29 cellular contexts compared by ENCODE assay signal in the genomic region with DNA sequence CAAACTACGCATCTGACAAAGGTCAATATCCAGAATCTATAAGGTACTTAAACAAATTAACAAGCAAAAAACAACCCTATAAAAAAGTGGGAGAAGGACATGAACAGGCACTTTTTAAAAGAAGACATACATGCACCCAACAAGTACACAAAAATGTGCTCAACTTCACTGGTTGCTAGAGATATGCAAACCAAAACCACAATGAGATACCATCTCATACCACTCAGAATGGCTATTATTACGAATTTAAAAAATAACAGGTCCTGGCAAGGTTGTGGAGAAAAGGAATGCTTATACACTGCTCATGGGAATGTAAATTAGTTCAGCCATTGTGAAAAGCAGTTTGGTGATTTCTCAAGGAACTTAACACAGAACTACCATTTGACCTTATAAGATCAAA.
DNase-seq lines count a peak whose midpoint lies in the region; ATAC-seq and TF ChIP-seq lines count a peak whose summit lies in the region.
"Had no signal": no experiment of that assay in that cellular context is flagged by ENCODE, and none has a peak within 500 bp of the region (broad histone marks: within the 10 kb centered on the region; RNA-seq: fewer than 3 reads in every experiment).

No MANE protein-coding gene starts in this region.

- H3K9me3 Mint-ChIP-seq in WTC11 = peaks cover 33% of the 10 kb centered on the region

- H3K27me3 ChIP-seq in brain microvascular endothelial cell (replicated peaks) (no peaks in the 10 kb centered on the region), foreskin keratinocyte (no peaks in the 10 kb centered on the region), thyroid gland (no peaks in the 10 kb centered on the region)
- H3K27me3 ChIP-seq: BLaER1 treated with 17β-estradiol and CSF1 and Interleukin-3, amounts not matched to agents 10 nM and 100 nM; MG63; SJCRH30 had no signal

- CTCF ChIA-PET in WTC11 (lab: Charles Lee) = no interaction called here

- intact Hi-C loops in thyroid gland (cut with DNase I) = no loop called here

- H3K4me3 Mint-ChIP-seq in WTC11 = no peak overlapping the region
- H3K4me3 Mint-ChIP-seq: CD4-positive, alpha-beta T cell had no signal

- ATAC-seq in foreskin keratinocyte (peak; percentile 46), GM19328 (IDR thresholded peaks at IDR 0.05; ENCODE audit: unreplicated experiment) (no peak), WTC11 (no peak)
- ATAC-seq: GM12878, K562, PC-3, Right ventricle myocardium inferior, SK-N-SH treated with all-trans-retinoic acid at 6 μM for 48 hours had no signal

- peak; percentile 22 for DNase-seq in EL
- peak; percentile 16 for DNase-seq in NCI-H226
- peak; percentile 12 for DNase-seq in brain microvascular endothelial cell
- peak; percentile 63 to 78 for DNase-seq in foreskin keratinocyte
- no peak for DNase-seq in thyroid gland
- no peak for DNase-seq in GM13977 (ENCODE audit: low spot score)
- no peak for DNase-seq in WTC11 (ENCODE audit: low spot score)
- DNase-seq: AML-193; CD4-positive, alpha-beta T cell; DMS53; GDM1; H7; Kasumi-1; MG63; NCI-H1105 treated with DMSO at 0.1 percent for 48 hours; NCI-H146; NCI-H1930; NCI-H446 treated with DMSO at 0.1 percent for 48 hours; NCI-H526; NCI-H82; NK-92 treated with Interleukin-12 subunit alpha and Interleukin-12 subunit beta, amount 100 ng/mL, for 24 hours; PC-3; SJCRH30 had no signal

- no peak overlapping the region for H3K4me3 ChIP-seq in brain microvascular endothelial cell (ENCODE audit: low read depth, low read length)
- H3K4me3 ChIP-seq in thyroid gland (replicated peaks in 1 of 3) = no peak overlapping the region
- H3K4me3 ChIP-seq: BLaER1 treated with 17β-estradiol and CSF1 and Interleukin-3, amounts not matched to agents 10 nM and 100 nM; GM12878; K562; MG63; SJCRH30 had no signal

- POLR2A ChIA-PET in WTC11 (lab: Charles Lee) = no interaction called here

- H3K27ac Mint-ChIP-seq in WTC11 = no peak overlapping the region
- H3K27ac Mint-ChIP-seq: CD4-positive, alpha-beta T cell had no signal

- in situ Hi-C loops in brain microvascular endothelial cell (cut with HindIII; ENCODE audit: low pct_ligation_motif_present, low sequenced_read_pairs) (no loop called here), GM13977 (cut with MboI; ENCODE audit: low pct_unique_long_range_greater_than_20kb, low sequenced_read_pairs, unreplicated experiment) (no loop called here)

- H3K27ac ChIP-seq in brain microvascular endothelial cell (no peak overlapping the region), foreskin keratinocyte (no peak overlapping the region), thyroid gland (no peak overlapping the region)
- H3K27ac ChIP-seq: BLaER1 treated with 17β-estradiol and CSF1 and Interleukin-3, amounts not matched to agents 10 nM and 100 nM; SJCRH30 had no signal

- H3K36me3 Mint-ChIP-seq in WTC11 = peaks cover 17% of the 10 kb centered on the region

- H3K27me3 Mint-ChIP-seq in WTC11 (ENCODE audit: low read depth) = no peaks in the 10 kb centered on the region
- H3K27me3 Mint-ChIP-seq: CD4-positive, alpha-beta T cell had no signal

- H3K9me3 ChIP-seq in thyroid gland = no peaks in the 10 kb centered on the region
- H3K9me3 ChIP-seq: SJCRH30 had no signal

- peaks cover 15% of the 10 kb centered on the region for H3K4me1 Mint-ChIP-seq in WTC11

- no peak for TF ChIP-seq POLR2A in thyroid gland (IDR thresholded peaks at IDR 0.05)

- WGBS in thyroid gland, 2 donors = 95 to 96% methylated on average over 2 of the region's 2 CpGs

- H3K36me3 ChIP-seq in brain microvascular endothelial cell (replicated peaks) = no peaks in the 10 kb centered on the region
- H3K36me3 ChIP-seq in thyroid gland = no peaks in the 10 kb centered on the region
- H3K36me3 ChIP-seq: MG63, SJCRH30 had no signal

- no peak for TF ChIP-seq CTCF in brain microvascular endothelial cell (IDR thresholded peaks at IDR 0.05; ENCODE audit: low read depth, low read length, missing control alignments)
- TF ChIP-seq CTCF in foreskin keratinocyte (conservative IDR thresholded peaks at IDR 0.05) = no peak
- TF ChIP-seq CTCF in thyroid gland (IDR thresholded peaks at IDR 0.05) = no peak
- TF ChIP-seq CTCF in GM13977 (IDR thresholded peaks at IDR 0.05; ENCODE audit: extremely low read depth, insufficient read depth, missing control alignments) = no peak
- no peak for TF ChIP-seq CTCF in WTC11 (IDR thresholded peaks at IDR 0.05)

- no peaks in the 10 kb centered on the region for H3K4me1 ChIP-seq in foreskin keratinocyte
- H3K4me1 ChIP-seq in thyroid gland = no peaks in the 10 kb centered on the region
- H3K4me1 ChIP-seq: BLaER1 treated with 17β-estradiol and CSF1 and Interleukin-3, amounts not matched to agents 10 nM and 100 nM; SJCRH30 had no signal

TF ChIP-seq in WTC11, 78 proteins besides CTCF, POLR2A, EP300 and RAD21 (continues in another document):
- TF ChIP-seq ZNF671 (CRISPR knock-in tag; IDR thresholded peaks at IDR 0.05) = no peak
- TF ChIP-seq, protein P1, sequence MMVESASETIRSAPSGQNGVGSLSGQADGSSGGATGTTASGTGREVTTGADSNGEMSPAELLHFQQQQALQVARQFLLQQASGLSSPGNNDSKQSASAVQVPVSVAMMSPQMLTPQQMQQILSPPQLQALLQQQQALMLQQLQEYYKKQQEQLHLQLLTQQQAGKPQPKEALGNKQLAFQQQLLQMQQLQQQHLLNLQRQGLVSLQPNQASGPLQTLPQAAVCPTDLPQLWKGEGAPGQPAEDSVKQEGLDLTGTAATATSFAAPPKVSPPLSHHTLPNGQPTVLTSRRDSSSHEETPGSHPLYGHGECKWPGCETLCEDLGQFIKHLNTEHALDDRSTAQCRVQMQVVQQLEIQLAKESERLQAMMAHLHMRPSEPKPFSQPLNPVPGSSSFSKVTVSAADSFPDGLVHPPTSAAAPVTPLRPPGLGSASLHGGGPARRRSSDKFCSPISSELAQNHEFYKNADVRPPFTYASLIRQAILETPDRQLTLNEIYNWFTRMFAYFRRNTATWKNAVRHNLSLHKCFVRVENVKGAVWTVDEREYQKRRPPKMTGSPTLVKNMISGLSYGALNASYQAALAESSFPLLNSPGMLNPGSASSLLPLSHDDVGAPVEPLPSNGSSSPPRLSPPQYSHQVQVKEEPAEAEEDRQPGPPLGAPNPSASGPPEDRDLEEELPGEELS (CRISPR knock-in tag; IDR thresholded peaks at IDR 0.05) = no peak
- no peak for TF ChIP-seq SOX15 (CRISPR knock-in tag; IDR thresholded peaks at IDR 0.05)
- TF ChIP-seq, protein P2, sequence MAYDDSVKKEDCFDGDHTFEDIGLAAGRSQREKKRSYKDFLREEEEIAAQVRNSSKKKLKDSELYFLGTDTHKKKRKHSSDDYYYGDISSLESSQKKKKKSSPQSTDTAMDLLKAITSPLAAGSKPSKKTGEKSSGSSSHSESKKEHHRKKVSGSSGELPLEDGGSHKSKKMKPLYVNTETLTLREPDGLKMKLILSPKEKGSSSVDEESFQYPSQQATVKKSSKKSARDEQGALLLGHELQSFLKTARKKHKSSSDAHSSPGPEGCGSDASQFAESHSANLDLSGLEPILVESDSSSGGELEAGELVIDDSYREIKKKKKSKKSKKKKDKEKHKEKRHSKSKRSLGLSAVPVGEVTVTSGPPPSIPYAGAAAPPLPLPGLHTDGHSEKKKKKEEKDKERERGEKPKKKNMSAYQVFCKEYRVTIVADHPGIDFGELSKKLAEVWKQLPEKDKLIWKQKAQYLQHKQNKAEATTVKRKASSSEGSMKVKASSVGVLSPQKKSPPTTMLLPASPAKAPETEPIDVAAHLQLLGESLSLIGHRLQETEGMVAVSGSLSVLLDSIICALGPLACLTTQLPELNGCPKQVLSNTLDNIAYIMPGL (CRISPR knock-in tag; IDR thresholded peaks at IDR 0.05) = no peak
- no peak for TF ChIP-seq GABPB1 (CRISPR knock-in tag; IDR thresholded peaks at IDR 0.05)
- TF ChIP-seq, protein P3, sequence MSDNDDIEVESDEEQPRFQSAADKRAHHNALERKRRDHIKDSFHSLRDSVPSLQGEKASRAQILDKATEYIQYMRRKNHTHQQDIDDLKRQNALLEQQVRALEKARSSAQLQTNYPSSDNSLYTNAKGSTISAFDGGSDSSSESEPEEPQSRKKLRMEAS (CRISPR knock-in tag; IDR thresholded peaks at IDR 0.05) = no peak
- TF ChIP-seq, protein P4, sequence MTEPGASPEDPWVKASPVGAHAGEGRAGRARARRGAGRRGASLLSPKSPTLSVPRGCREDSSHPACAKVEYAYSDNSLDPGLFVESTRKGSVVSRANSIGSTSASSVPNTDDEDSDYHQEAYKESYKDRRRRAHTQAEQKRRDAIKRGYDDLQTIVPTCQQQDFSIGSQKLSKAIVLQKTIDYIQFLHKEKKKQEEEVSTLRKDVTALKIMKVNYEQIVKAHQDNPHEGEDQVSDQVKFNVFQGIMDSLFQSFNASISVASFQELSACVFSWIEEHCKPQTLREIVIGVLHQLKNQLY (CRISPR knock-in tag; IDR thresholded peaks at IDR 0.05) = no peak
- TF ChIP-seq, protein P5, sequence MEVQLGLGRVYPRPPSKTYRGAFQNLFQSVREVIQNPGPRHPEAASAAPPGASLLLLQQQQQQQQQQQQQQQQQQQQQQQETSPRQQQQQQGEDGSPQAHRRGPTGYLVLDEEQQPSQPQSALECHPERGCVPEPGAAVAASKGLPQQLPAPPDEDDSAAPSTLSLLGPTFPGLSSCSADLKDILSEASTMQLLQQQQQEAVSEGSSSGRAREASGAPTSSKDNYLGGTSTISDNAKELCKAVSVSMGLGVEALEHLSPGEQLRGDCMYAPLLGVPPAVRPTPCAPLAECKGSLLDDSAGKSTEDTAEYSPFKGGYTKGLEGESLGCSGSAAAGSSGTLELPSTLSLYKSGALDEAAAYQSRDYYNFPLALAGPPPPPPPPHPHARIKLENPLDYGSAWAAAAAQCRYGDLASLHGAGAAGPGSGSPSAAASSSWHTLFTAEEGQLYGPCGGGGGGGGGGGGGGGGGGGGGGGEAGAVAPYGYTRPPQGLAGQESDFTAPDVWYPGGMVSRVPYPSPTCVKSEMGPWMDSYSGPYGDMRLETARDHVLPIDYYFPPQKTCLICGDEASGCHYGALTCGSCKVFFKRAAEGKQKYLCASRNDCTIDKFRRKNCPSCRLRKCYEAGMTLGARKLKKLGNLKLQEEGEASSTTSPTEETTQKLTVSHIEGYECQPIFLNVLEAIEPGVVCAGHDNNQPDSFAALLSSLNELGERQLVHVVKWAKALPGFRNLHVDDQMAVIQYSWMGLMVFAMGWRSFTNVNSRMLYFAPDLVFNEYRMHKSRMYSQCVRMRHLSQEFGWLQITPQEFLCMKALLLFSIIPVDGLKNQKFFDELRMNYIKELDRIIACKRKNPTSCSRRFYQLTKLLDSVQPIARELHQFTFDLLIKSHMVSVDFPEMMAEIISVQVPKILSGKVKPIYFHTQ (CRISPR knock-in tag; IDR thresholded peaks at IDR 0.05) = no peak

Comparison
In these comparisons a context has a peak if more than half of its experiments do, and no peak if none do; other contexts are left out.
1. DNase-seq: peak in EL (single experiment), NCI-H226 (single experiment), brain microvascular endothelial cell (single experiment) and foreskin keratinocyte (2 of 2); none in thyroid gland (0 of 2), GM13977 (single experiment) and WTC11 (single experiment).